ENCODE assay signal across 1 cellular context in the genomic region with DNA sequence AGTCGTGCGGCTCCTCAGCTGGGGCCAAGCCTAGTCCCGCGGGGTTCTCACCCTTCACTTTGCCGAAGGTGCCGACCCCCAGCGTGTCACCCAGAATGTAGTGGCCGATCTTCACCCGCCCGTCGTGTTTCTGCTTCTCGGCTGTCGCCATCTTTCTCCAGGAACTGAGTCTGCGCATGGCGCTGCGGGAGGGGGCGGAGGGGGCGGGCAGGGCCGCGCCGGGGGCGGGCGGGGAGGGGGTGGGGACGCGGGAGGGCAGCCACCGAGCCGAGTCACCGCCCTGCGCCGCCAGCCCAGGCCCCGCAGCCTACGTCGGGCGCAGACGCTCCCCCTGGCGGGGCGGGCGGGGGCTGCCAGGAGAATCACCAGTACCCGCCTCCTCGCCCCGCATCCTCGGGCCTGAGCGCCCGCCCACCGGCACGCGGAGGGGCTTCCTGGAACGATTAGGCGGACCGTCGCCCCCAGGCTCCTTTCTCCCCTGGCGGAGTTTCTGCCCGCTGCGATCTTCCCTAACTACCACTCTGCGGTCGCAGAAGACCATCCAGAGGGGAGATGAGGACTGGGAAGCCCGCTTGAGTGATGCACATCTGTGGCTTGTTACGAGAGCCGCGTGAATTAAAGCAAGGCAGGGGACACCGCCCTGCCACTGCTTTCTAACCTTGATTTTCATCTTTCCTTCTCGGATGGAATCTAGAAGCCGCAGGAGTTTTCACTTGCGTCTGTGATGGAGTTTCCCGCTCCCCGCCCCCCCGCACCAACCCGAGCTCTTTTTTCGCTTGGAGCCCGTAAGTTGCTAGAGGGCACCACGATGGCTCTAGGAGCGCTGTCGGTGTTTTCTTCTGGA.
A peak's percentile ranks its signal among the peaks of the same experiment; 100 is the strongest.
TF ChIP-seq lines count a peak whose summit lies in the region.

Gene PRKAA1 (minus strand): TSS at position 363 of the 844 bp plus-strand sequence. CDS start 185 bp downstream, at position 178.

TF ChIP-seq in HEK293, 187 proteins besides CTCF, POLR2A, EP300 and RAD21 (continued from another document and continues in another):
- TF ChIP-seq, protein P1, sequence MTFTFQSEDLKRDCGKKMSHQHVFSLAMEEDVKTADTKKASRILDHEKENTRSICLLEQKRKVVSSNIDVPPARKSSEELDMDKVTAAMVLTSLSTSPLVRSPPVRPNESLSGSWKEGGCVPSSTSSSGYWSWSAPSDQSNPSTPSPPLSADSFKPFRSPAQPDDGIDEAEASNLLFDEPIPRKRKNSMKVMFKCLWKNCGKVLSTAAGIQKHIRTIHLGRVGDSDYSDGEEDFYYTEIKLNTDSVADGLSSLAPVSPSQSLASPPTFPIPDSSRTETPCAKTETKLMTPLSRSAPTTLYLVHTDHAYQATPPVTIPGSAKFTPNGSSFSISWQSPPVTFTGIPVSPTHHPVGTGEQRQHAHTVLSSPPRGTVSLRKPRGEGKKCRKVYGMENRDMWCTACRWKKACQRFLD (tag by site-specific recombination; IDR thresholded peaks at IDR 0.05): no peak
- TF ChIP-seq ZNF157 (tag by site-specific recombination; IDR thresholded peaks at IDR 0.05) (no peak), FEZF1 (tag by site-specific recombination; IDR thresholded peaks at IDR 0.05) (no peak), ZNF335 (tag by site-specific recombination; conservative IDR thresholded peaks at IDR 0.05) (peak; percentile 85), ZNF701 (tag by site-specific recombination; IDR thresholded peaks at IDR 0.05) (no peak), ZBTB21 (tag by site-specific recombination; IDR thresholded peaks at IDR 0.05) (no peak), ZNF362 (tag by site-specific recombination; IDR thresholded peaks at IDR 0.05) (no peak), IKZF3 (tag by site-specific recombination; IDR thresholded peaks at IDR 0.05) (no peak; the same call in 1 of the 2 replicates), ZNF112 (tag by site-specific recombination; IDR thresholded peaks at IDR 0.05) (no peak), KLF1 (tag by site-specific recombination; IDR thresholded peaks at IDR 0.05) (peak; percentile 45), REPIN1 (tag by site-specific recombination; IDR thresholded peaks at IDR 0.05; ENCODE audit: low read depth) (peak; percentile 82), ZNF223 (tag by site-specific recombination; IDR thresholded peaks at IDR 0.05) (no peak), ZNF560 (tag by site-specific recombination; IDR thresholded peaks at IDR 0.05; ENCODE audit: borderline replicate concordance) (no peak), HOXC10 (CRISPR knock-in tag; IDR thresholded peaks at IDR 0.05) (no peak), OSR2 (tag by site-specific recombination; IDR thresholded peaks at IDR 0.05) (no peak), ZNF600 (tag by site-specific recombination; IDR thresholded peaks at IDR 0.05) (peak; percentile 89), ZNF423 (tag by site-specific recombination; IDR thresholded peaks at IDR 0.05) (no peak), ZBTB20 (tag by site-specific recombination; IDR thresholded peaks at IDR 0.05) (no peak; the same call in 1 of the 2 replicates), KLF16 (tag by site-specific recombination; IDR thresholded peaks at IDR 0.05) (peak; percentile 25; the same call in 1 of the 2 replicates), GFI1B (tag by site-specific recombination; IDR thresholded peaks at IDR 0.05) (peak; percentile 39; the same call in 1 of the 2 replicates), ZBTB48 (tag by site-specific recombination; IDR thresholded peaks at IDR 0.05) (no peak; the same call in 1 of the 2 replicates), ZBTB1 (tag by site-specific recombination; IDR thresholded peaks at IDR 0.05) (peak; percentile 97), ZSCAN16 (tag by site-specific recombination; IDR thresholded peaks at IDR 0.05) (no peak), GLI2 (tag by site-specific recombination; IDR thresholded peaks at IDR 0.05; ENCODE audit: borderline replicate concordance, low read depth) (no peak), ZNF654 (tag by site-specific recombination; IDR thresholded peaks at IDR 0.05; ENCODE audit: low read depth) (no peak), ZNF555 (tag by site-specific recombination; conservative IDR thresholded peaks at IDR 0.05) (no peak), ZBTB10 (tag by site-specific recombination; IDR thresholded peaks at IDR 0.05) (no peak; the same call in 1 of the 2 replicates), ZNF211 (tag by site-specific recombination; IDR thresholded peaks at IDR 0.05; ENCODE audit: low read depth) (no peak), ZBTB17 (tag by site-specific recombination; IDR thresholded peaks at IDR 0.05) (peak; percentile 87), TCF7L2 (IDR thresholded peaks at IDR 0.05; ENCODE audit: borderline replicate concordance, low read depth, low read length) (no peak), ZNF114 (tag by site-specific recombination; IDR thresholded peaks at IDR 0.05) (no peak), ZNF391 (tag by site-specific recombination; IDR thresholded peaks at IDR 0.05; ENCODE audit: borderline replicate concordance, low read depth) (no peak), ZNF514 (tag by site-specific recombination; IDR thresholded peaks at IDR 0.05) (no peak), ZNF747 (tag by site-specific recombination; IDR thresholded peaks at IDR 0.05) (no peak), ZNF214 (tag by site-specific recombination; IDR thresholded peaks at IDR 0.05; ENCODE audit: borderline replicate concordance) (no peak), KLF8 (tag by site-specific recombination; IDR thresholded peaks at IDR 0.05) (peak; percentile 85), ZNF433 (tag by site-specific recombination; IDR thresholded peaks at IDR 0.05; ENCODE audit: low read depth) (no peak)
- TF ChIP-seq, protein P2, sequence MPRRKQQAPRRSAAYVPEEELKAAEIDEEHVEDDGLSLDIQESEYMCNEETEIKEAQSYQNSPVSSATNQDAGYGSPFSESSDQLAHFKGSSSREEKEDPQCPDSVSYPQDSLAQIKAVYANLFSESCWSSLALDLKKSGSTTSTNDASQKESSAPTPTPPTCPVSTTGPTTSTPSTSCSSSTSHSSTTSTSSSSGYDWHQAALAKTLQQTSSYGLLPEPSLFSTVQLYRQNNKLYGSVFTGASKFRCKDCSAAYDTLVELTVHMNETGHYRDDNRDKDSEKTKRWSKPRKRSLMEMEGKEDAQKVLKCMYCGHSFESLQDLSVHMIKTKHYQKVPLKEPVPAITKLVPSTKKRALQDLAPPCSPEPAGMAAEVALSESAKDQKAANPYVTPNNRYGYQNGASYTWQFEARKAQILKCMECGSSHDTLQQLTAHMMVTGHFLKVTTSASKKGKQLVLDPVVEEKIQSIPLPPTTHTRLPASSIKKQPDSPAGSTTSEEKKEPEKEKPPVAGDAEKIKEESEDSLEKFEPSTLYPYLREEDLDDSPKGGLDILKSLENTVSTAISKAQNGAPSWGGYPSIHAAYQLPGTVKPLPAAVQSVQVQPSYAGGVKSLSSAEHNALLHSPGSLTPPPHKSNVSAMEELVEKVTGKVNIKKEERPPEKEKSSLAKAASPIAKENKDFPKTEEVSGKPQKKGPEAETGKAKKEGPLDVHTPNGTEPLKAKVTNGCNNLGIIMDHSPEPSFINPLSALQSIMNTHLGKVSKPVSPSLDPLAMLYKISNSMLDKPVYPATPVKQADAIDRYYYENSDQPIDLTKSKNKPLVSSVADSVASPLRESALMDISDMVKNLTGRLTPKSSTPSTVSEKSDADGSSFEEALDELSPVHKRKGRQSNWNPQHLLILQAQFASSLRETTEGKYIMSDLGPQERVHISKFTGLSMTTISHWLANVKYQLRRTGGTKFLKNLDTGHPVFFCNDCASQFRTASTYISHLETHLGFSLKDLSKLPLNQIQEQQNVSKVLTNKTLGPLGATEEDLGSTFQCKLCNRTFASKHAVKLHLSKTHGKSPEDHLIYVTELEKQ (tag by site-specific recombination; IDR thresholded peaks at IDR 0.05; ENCODE audit: borderline replicate concordance): no peak; the same call in 1 of the 2 replicates
- TF ChIP-seq, protein P3, sequence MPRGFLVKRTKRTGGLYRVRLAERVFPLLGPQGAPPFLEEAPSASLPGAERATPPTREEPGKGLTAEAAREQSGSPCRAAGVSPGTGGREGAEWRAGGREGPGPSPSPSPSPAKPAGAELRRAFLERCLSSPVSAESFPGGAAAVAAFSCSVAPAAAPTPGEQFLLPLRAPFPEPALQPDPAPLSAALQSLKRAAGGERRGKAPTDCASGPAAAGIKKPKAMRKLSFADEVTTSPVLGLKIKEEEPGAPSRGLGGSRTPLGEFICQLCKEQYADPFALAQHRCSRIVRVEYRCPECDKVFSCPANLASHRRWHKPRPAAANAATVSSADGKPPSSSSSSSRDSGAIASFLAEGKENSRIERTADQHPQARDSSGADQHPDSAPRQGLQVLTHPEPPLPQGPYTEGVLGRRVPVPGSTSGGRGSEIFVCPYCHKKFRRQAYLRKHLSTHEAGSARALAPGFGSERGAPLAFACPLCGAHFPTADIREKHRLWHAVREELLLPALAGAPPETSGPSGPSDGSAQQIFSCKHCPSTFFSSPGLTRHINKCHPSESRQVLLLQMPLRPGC (tag by site-specific recombination; IDR thresholded peaks at IDR 0.05): no peak
- TF ChIP-seq, protein P4, sequence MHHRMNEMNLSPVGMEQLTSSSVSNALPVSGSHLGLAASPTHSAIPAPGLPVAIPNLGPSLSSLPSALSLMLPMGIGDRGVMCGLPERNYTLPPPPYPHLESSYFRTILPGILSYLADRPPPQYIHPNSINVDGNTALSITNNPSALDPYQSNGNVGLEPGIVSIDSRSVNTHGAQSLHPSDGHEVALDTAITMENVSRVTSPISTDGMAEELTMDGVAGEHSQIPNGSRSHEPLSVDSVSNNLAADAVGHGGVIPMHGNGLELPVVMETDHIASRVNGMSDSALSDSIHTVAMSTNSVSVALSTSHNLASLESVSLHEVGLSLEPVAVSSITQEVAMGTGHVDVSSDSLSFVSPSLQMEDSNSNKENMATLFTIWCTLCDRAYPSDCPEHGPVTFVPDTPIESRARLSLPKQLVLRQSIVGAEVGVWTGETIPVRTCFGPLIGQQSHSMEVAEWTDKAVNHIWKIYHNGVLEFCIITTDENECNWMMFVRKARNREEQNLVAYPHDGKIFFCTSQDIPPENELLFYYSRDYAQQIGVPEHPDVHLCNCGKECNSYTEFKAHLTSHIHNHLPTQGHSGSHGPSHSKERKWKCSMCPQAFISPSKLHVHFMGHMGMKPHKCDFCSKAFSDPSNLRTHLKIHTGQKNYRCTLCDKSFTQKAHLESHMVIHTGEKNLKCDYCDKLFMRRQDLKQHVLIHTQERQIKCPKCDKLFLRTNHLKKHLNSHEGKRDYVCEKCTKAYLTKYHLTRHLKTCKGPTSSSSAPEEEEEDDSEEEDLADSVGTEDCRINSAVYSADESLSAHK (tag by site-specific recombination; IDR thresholded peaks at IDR 0.05): no peak; the same call in 1 of the 2 replicates
- TF ChIP-seq, protein P5, sequence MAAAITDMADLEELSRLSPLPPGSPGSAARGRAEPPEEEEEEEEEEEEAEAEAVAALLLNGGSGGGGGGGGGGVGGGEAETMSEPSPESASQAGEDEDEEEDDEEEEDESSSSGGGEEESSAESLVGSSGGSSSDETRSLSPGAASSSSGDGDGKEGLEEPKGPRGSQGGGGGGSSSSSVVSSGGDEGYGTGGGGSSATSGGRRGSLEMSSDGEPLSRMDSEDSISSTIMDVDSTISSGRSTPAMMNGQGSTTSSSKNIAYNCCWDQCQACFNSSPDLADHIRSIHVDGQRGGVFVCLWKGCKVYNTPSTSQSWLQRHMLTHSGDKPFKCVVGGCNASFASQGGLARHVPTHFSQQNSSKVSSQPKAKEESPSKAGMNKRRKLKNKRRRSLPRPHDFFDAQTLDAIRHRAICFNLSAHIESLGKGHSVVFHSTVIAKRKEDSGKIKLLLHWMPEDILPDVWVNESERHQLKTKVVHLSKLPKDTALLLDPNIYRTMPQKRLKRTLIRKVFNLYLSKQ (tag by site-specific recombination; IDR thresholded peaks at IDR 0.05; ENCODE audit: borderline replicate concordance): no peak
- TF ChIP-seq, protein P6, sequence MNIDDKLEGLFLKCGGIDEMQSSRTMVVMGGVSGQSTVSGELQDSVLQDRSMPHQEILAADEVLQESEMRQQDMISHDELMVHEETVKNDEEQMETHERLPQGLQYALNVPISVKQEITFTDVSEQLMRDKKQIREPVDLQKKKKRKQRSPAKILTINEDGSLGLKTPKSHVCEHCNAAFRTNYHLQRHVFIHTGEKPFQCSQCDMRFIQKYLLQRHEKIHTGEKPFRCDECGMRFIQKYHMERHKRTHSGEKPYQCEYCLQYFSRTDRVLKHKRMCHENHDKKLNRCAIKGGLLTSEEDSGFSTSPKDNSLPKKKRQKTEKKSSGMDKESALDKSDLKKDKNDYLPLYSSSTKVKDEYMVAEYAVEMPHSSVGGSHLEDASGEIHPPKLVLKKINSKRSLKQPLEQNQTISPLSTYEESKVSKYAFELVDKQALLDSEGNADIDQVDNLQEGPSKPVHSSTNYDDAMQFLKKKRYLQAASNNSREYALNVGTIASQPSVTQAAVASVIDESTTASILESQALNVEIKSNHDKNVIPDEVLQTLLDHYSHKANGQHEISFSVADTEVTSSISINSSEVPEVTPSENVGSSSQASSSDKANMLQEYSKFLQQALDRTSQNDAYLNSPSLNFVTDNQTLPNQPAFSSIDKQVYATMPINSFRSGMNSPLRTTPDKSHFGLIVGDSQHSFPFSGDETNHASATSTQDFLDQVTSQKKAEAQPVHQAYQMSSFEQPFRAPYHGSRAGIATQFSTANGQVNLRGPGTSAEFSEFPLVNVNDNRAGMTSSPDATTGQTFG (tag by site-specific recombination; IDR thresholded peaks at IDR 0.05; ENCODE audit: borderline replicate concordance): no peak
